In genomic region chr14:61766136-61766535, GRCh38 we compare ENCODE assay signal across 14 cellular contexts. TPM values are rescaled to one million over a fixed set of nuclear protein-coding genes. Genes with fewer than 3 reads are reported as not detected.
DNase-seq lines count a peak whose midpoint lies in the region; ATAC-seq, FAIRE-seq and TF ChIP-seq lines count a peak whose summit lies in the region.
"Had no signal": no experiment of that assay in that cellular context is flagged by ENCODE, and none has a peak within 500 bp of the region (broad histone marks: within the 10 kb centered on the region; RNA-seq: fewer than 3 reads in every experiment).

No MANE protein-coding gene starts in this region.

- TF ChIP-seq EP300 in suprapubic skin (IDR thresholded peaks at IDR 0.05): no peak

- no peak for FAIRE-seq in keratinocyte (lab: Jason Lieb, UNC)
- FAIRE-seq: endometrium had no signal

- H3K27me3 ChIP-seq in cardiac muscle cell: no peaks in the 10 kb centered on the region
- no peaks in the 10 kb centered on the region for H3K27me3 ChIP-seq in adipocyte (replicated peaks; ENCODE audit: control insufficient read depth, insufficient read depth, low read length)
- H3K27me3 ChIP-seq in keratinocyte (ENCODE audit: control insufficient read depth, extremely low read depth, insufficient read depth, low read length): no peaks in the 10 kb centered on the region
- H3K27me3 ChIP-seq in suprapubic skin: no peaks in the 10 kb centered on the region
- H3K27me3 ChIP-seq: tibial nerve had no signal

- intact Hi-C loops in Right ventricle myocardium superior (cut with DNase I): no loop called here

- CTCF ChIA-PET in GM10248 (lab: Yijun Ruan, JAX): interaction anchor here (1.1 to 2.4 kb wide), 3 partner anchors 17 to 72 kb away, joined by 3 to 6 read pairs (median 5); no protein-coding TSS in a partner anchor

- H3K9me1 ChIP-seq in keratinocyte (ENCODE audit: control insufficient read depth, extremely low read depth, insufficient read depth, low read length): no peaks in the 10 kb centered on the region

- no peak for TF ChIP-seq POLR2A in suprapubic skin (IDR thresholded peaks at IDR 0.05)

- H3K79me2 ChIP-seq in keratinocyte (ENCODE audit: control insufficient read depth, insufficient read depth, low read length): peaks cover 49% of the 10 kb centered on the region

- H3K4me1 ChIP-seq in cardiac muscle cell (ENCODE audit: low read depth) (peaks cover 31% of the 10 kb centered on the region), adipocyte (ENCODE audit: control insufficient read depth, insufficient read depth, low read length) (peaks cover 37% of the 10 kb centered on the region), keratinocyte (ENCODE audit: control insufficient read depth, extremely low read depth, insufficient read depth, low read length) (peaks cover 18% of the 10 kb centered on the region), suprapubic skin (peaks cover 44% of the 10 kb centered on the region)

- H3K9ac ChIP-seq in adipocyte (ENCODE audit: low read length): no peak overlapping the region
- H3K9ac ChIP-seq in keratinocyte (ENCODE audit: control insufficient read depth, extremely low read depth, insufficient read depth, low read length): peak overlapping the region; percentile 43

- POLR2A ChIA-PET in GM10248 (lab: Yijun Ruan, JAX): interaction anchor here (0.6 kb wide), 1 partner anchor 9 kb away, joined by 4 read pairs; no protein-coding TSS in a partner anchor

- DNase-seq in cardiac muscle cell (ENCODE audit: low read depth in 1 of 2, low spot score in 1 of 2) (no peak), Right ventricle myocardium superior (no peak), adipocyte (ENCODE audit: low read depth) (no peak), keratinocyte (ENCODE audit: low read depth, low spot score) (no peak), suprapubic skin (ENCODE audit: low spot score in 2 of 2) (no peak), iPS-NIHi7 (ENCODE audit: extremely low spot score) (no peak), GM10248 (ENCODE audit: extremely low spot score) (no peak), SIG-M5 treated with dmso at 0.1 percent for 504 hours (lab: John Stamatoyannopoulos, UW; ENCODE audit: unreplicated experiment) (no peak)
- DNase-seq: activated CD4-positive, alpha-beta T cell treated with anti-CD3 and anti-CD28 coated beads, Interleukin-2, amount 10 ng/mL, durations not matched to agents 24 days and 14 days; activated naive CD8-positive, alpha-beta T cell treated with anti-CD3 and anti-CD28 coated beads for 36 hours; RPMI8226; T-helper 17 cell had no signal

- no peaks in the 10 kb centered on the region for H3K9me3 ChIP-seq in cardiac muscle cell (ENCODE audit: low read depth)
- no peaks in the 10 kb centered on the region for H3K9me3 ChIP-seq in adipocyte (ENCODE audit: control insufficient read depth, low read length)
- no peaks in the 10 kb centered on the region for H3K9me3 ChIP-seq in keratinocyte (ENCODE audit: control insufficient read depth, low read depth, low read length)
- H3K9me3 ChIP-seq in suprapubic skin: no peaks in the 10 kb centered on the region
- H3K9me3 ChIP-seq: tibial nerve had no signal

- no peak overlapping the region for H2AFZ ChIP-seq in keratinocyte (ENCODE audit: control insufficient read depth, low read length)

- peak overlapping the region; percentile 95 for H3K4me2 ChIP-seq in keratinocyte (ENCODE audit: control insufficient read depth, extremely low read depth, insufficient read depth, low read depth, low read length)

- dilution Hi-C loops in keratinocyte (cut with MboI; ENCODE audit: extremely low pct_ligation_motif_present, low sequenced_read_pairs): no loop called here

- no peaks in the 10 kb centered on the region for H4K20me1 ChIP-seq in keratinocyte (ENCODE audit: control insufficient read depth, extremely low read depth, insufficient read depth, low read length)

- H3K36me3 ChIP-seq in cardiac muscle cell: peaks cover 29% of the 10 kb centered on the region
- H3K36me3 ChIP-seq in adipocyte (ENCODE audit: control insufficient read depth, insufficient read depth, low read length, severe bottlenecking): peaks cover 27% of the 10 kb centered on the region
- peaks cover 0 to 15% of the 10 kb centered on the region in 2 experiments for H3K36me3 ChIP-seq in keratinocyte (ENCODE audit: control insufficient read depth in 2 of 2, extremely low read depth in 1 of 2, insufficient read depth in 2 of 2, low read length in 2 of 2)
- H3K36me3 ChIP-seq in suprapubic skin: peaks cover 34% of the 10 kb centered on the region

- ATAC-seq in Right ventricle myocardium superior (ENCODE audit: poor library complexity): no peak
- ATAC-seq: T-helper 17 cell had no signal

- H3K4me3 ChIP-seq in cardiac muscle cell (peak overlapping the region; percentile 87), adipocyte (ENCODE audit: low read length) (peak overlapping the region; percentile 95), keratinocyte (ENCODE audit: control insufficient read depth in 2 of 3, extremely low read depth in 1 of 3, insufficient read depth in 2 of 3, low read depth in 1 of 3, low read length in 3 of 3) (peak overlapping the region in 2 of 3 experiments; percentile 87 to 96), suprapubic skin (peak overlapping the region; percentile 14)
- H3K4me3 ChIP-seq: tibial nerve had no signal

- H3K27ac ChIP-seq in cardiac muscle cell: peak overlapping the region; percentile 49
- H3K27ac ChIP-seq in keratinocyte (ENCODE audit: control insufficient read depth, insufficient read depth, low read length): peak overlapping the region; percentile 66
- H3K27ac ChIP-seq in suprapubic skin: peak overlapping the region; percentile 9
- H3K27ac ChIP-seq: tibial nerve had no signal

- TF ChIP-seq CTCF in cardiac muscle cell (IDR thresholded peaks at IDR 0.05; ENCODE audit: low read depth, low read length): no peak
- TF ChIP-seq CTCF in keratinocyte (optimal IDR thresholded peaks at IDR 0.05 in 1 of 3, IDR thresholded peaks at IDR 0.05 in 1 of 3, conservative IDR thresholded peaks at IDR 0.05 in 1 of 3; ENCODE audit: extremely low read depth in 1 of 3, insufficient read depth in 2 of 3, low read length in 3 of 3): no peak
- TF ChIP-seq CTCF in suprapubic skin (IDR thresholded peaks at IDR 0.05): no peak
- no peak for TF ChIP-seq CTCF in GM10248 (IDR thresholded peaks at IDR 0.05; ENCODE audit: control extremely low read depth, extremely low read depth, low read depth, missing control alignments)

- 52% methylated on average over 5 of the region's 5 CpGs for WGBS in suprapubic skin

RNA-seq across cellular contexts. Expression of gene SNAPC1, which starts 3.9 kb away (rescaled TPM):
- total RNA-seq in cardiac muscle cell (12.9 and 13.0 TPM in 2 replicates), Right ventricle myocardium superior (13.7 TPM), suprapubic skin (1 to 10 TPM; 5.2 to 9.3 (median 6.5) TPM)
- polyA plus RNA-seq in cardiac muscle cell (17.3 and 23.8 TPM in 2 replicates), keratinocyte (11.1 to 17.7 TPM (median 11.8 TPM) in 3 replicates)
- 18.6 TPM for polyA plus RNA-seq in keratinocyte (2011; ENCODE audit: low read depth)
- 8.3 and 9.7 TPM in 2 replicates for polyA plus RNA-seq in keratinocyte (2011; cell fraction: cytosol; rRNA removed)
- polyA plus RNA-seq in keratinocyte (2011; cell fraction: nucleus; rRNA removed): 14.7 and 23.1 TPM in 2 replicates
- 10.6 and 13.4 TPM in 2 replicates for polyA plus RNA-seq in keratinocyte (2012; ENCODE audit: low replicate concordance)
- 0.33 to 3.9 TPM (median 2.9 TPM) in 3 replicates for polyA minus RNA-seq in keratinocyte
- polyA minus RNA-seq in keratinocyte (2011; cell fraction: cytosol; rRNA and poly(A)+ RNA removed): 7.9 TPM
- 7.3 and 11.2 TPM in 2 replicates for polyA minus RNA-seq in keratinocyte (2011; cell fraction: nucleus; rRNA and poly(A)+ RNA removed)

RNA-seq across cellular contexts. Expression of gene SYT16, which starts 46.4 kb away (rescaled TPM):
- total RNA-seq in cardiac muscle cell: 0.07 and 0.71 TPM in 2 replicates
- polyA plus RNA-seq in cardiac muscle cell: 0.16 TPM in 1 of 2 replicates, not detected in the other
- not detected for total RNA-seq in Right ventricle myocardium superior
- 0.64 to 1.00 TPM (median 0.93 TPM) in 3 replicates for polyA plus RNA-seq in keratinocyte
- not detected for polyA plus RNA-seq in keratinocyte (2011; ENCODE audit: low read depth)
- polyA plus RNA-seq in keratinocyte (2011; cell fraction: cytosol; rRNA removed): 0.18 and 0.46 TPM in 2 replicates
- 0.87 and 1.5 TPM in 2 replicates for polyA plus RNA-seq in keratinocyte (2011; cell fraction: nucleus; rRNA removed)
- polyA plus RNA-seq in keratinocyte (2012; ENCODE audit: low replicate concordance): 0.08 and 0.88 TPM in 2 replicates
- polyA minus RNA-seq in keratinocyte: 1.9 to 5.9 TPM (median 5.6 TPM) in 3 replicates
- 2.3 TPM for polyA minus RNA-seq in keratinocyte (2011; cell fraction: cytosol; rRNA and poly(A)+ RNA removed)
- polyA minus RNA-seq in keratinocyte (2011; cell fraction: nucleus; rRNA and poly(A)+ RNA removed): 2.5 and 7.3 TPM in 2 replicates
- under 1 TPM in 1 of 4 donors, not detected in 3; 0.32 TPM for total RNA-seq in suprapubic skin
- total RNA-seq: activated CD4-positive, alpha-beta T cell treated with anti-CD3 and anti-CD28 coated beads, Interleukin-2, amount 10 ng/mL, durations not matched to agents 24 days and 14 days; T-helper 17 cell had no signal

Comparison
In these comparisons a context has a peak if more than half of its experiments do, and no peak if none do; other contexts are left out.
1. H3K27ac ChIP-seq: peak in every context shown above with its lines; median percentile 66 in keratinocyte; 49 in cardiac muscle cell; 9 in suprapubic skin.
2. H3K4me3 ChIP-seq: peak in every context shown above with its lines; median percentile 95 in adipocyte; 92 in keratinocyte; 87 in cardiac muscle cell; 14 in suprapubic skin.